In genomic region chr12:1013618-1014489, GRCh38 we compare ENCODE assay signal across 14 cellular contexts. TPM values are rescaled to one million over a fixed set of nuclear protein-coding genes. Genes with fewer than 3 reads are reported as not detected.
DNase-seq lines count a peak whose midpoint lies in the region; ATAC-seq and TF ChIP-seq lines count a peak whose summit lies in the region.
"Had no signal": no experiment of that assay in that cellular context is flagged by ENCODE, and none has a peak within 500 bp of the region (broad histone marks: within the 10 kb centered on the region; RNA-seq: fewer than 3 reads in every experiment).

No MANE protein-coding gene starts in this region.

- peak overlapping the region; percentile 2 for H3K9ac ChIP-seq in endocrine pancreas (ENCODE audit: control insufficient read depth, insufficient read depth, low read length)

- H3K9me3 ChIP-seq in endocrine pancreas (ENCODE audit: control insufficient read depth, low read length): no peaks in the 10 kb centered on the region
- H3K9me3 ChIP-seq: upper lobe of left lung had no signal

- no peaks in the 10 kb centered on the region for H3K27me3 ChIP-seq in endocrine pancreas (ENCODE audit: control insufficient read depth, insufficient read depth, low read length)
- H3K27me3 ChIP-seq: upper lobe of left lung had no signal

- DNase-seq in EH (ENCODE audit: low read depth) (peak; percentile 87), NCI-H446 treated with DMSO at 0.1 percent for 48 hours (lab: John Stamatoyannopoulos, UW) (peak; percentile 80), neural crest cell (ENCODE audit: low read depth, low spot score) (no peak), SIG-M5 (lab: John Stamatoyannopoulos, UW) (no peak), SW480 (ENCODE audit: low spot score) (no peak), NCI-H774 (lab: John Stamatoyannopoulos, UW) (no peak)
- DNase-seq: COR-L47, GOT3, head of caudate nucleus, upper lobe of left lung had no signal

- H3K4me1 ChIP-seq in endocrine pancreas (ENCODE audit: control insufficient read depth, insufficient read depth, low read length): peaks cover 4% of the 10 kb centered on the region

- no peak for ATAC-seq in GM21381 (IDR thresholded peaks at IDR 0.05; ENCODE audit: unreplicated experiment)
- ATAC-seq: activated T-helper 17 cell treated with anti-CD3 and anti-CD28 coated beads, Interleukin-2, amount 50 U/mL, for 72 hours had no signal

- H3K4me3 ChIP-seq in endocrine pancreas (ENCODE audit: control insufficient read depth, insufficient read depth, low read length): no peak overlapping the region
- H3K4me3 ChIP-seq: upper lobe of left lung had no signal

- no peaks in the 10 kb centered on the region for H3K9me3 Mint-ChIP-seq in neural crest cell
- H3K9me3 Mint-ChIP-seq: activated T-helper 17 cell treated with anti-CD3 and anti-CD28 coated beads, Interleukin-2, amount 50 U/mL, for 72 hours; T-helper 2 cell treated with Interferon-gamma antibody and Interleukin-4, amounts not matched to agents 5 μg/mL and 100 μg/mL, for 36 hours had no signal

- H3K4me1 Mint-ChIP-seq in neural crest cell: no peaks in the 10 kb centered on the region
- H3K4me1 Mint-ChIP-seq: activated T-helper 17 cell treated with anti-CD3 and anti-CD28 coated beads, Interleukin-2, amount 50 U/mL, for 72 hours had no signal

- no peak overlapping the region for H3K4me3 Mint-ChIP-seq in neural crest cell
- H3K4me3 Mint-ChIP-seq: activated T-helper 17 cell treated with anti-CD3 and anti-CD28 coated beads, Interleukin-2, amount 50 U/mL, for 72 hours; T-helper 2 cell treated with Interferon-gamma antibody and Interleukin-4, amounts not matched to agents 5 μg/mL and 100 μg/mL, for 36 hours had no signal

- TF ChIP-seq CTCF in neural crest cell (conservative IDR thresholded peaks at IDR 0.05): no peak

- H3K27ac Mint-ChIP-seq in neural crest cell (ENCODE audit: unreplicated experiment): peak overlapping the region; percentile 22
- H3K27ac Mint-ChIP-seq: activated T-helper 17 cell treated with anti-CD3 and anti-CD28 coated beads, Interleukin-2, amount 50 U/mL, for 72 hours; T-helper 2 cell treated with Interferon-gamma antibody and Interleukin-4, amounts not matched to agents 5 μg/mL and 100 μg/mL, for 36 hours had no signal

- no peaks in the 10 kb centered on the region for H3K27me3 Mint-ChIP-seq in neural crest cell (ENCODE audit: low read depth)
- H3K27me3 Mint-ChIP-seq: activated T-helper 17 cell treated with anti-CD3 and anti-CD28 coated beads, Interleukin-2, amount 50 U/mL, for 72 hours had no signal

- H3K36me3 Mint-ChIP-seq in neural crest cell (ENCODE audit: low read depth): no peaks in the 10 kb centered on the region

- H3K36me3 ChIP-seq in endocrine pancreas (ENCODE audit: control insufficient read depth, insufficient read depth, low read length): no peaks in the 10 kb centered on the region
- H3K36me3 ChIP-seq: upper lobe of left lung had no signal

RNA-seq across cellular contexts. Expression of gene ERC1, which starts 22.8 kb away (rescaled TPM):
- 37.9 and 38.9 TPM in 2 replicates for total RNA-seq in neural crest cell

Comparison
In these comparisons a context has a peak if more than half of its experiments do, and no peak if none do; other contexts are left out.
1. DNase-seq: peak in EH (single experiment) and NCI-H446 treated with DMSO at 0.1 percent for 48 hours (single experiment); none in neural crest cell (single experiment), SIG-M5 (single experiment), SW480 (single experiment) and NCI-H774 (single experiment).